Comparison of ENCODE assay signal across 8 cellular contexts in the genomic region with DNA sequence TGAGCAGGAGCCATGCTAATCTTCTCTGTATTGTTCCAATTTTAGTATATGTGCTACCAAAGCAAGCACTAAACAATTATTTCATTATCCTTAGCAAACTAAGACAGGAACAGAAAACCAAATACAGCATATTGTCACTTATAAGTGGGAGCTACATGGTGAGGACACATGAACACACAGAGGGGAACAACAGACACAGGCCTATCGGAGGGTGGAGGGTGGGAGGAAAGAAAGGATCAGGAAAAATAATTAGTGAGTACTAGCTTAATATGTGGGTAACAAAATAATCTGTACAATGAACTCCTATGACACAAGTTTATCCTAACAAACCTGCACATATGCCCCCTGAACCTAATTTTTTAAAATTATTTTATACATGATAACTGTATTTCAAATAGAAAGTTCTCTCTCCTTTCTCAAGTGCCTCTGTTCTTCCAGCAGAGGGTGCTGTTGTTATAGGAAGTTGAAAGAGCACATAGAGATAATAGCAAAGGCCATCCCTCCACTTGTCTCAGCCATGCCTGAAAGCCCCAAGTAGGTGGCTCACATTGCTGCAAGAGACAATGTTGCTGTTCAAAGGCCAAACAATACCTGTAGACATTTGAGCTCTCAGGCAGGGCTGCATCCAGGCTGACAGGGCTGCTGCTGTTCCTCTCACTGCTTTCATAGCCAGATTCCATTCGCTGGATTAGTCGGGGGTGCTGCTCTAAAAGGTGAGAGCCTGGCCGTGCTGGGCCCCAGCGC. TPM values are rescaled to one million over a fixed set of nuclear protein-coding genes. Genes with fewer than 3 reads are reported as not detected.
DNase-seq lines count a peak whose midpoint lies in the region; ATAC-seq and TF ChIP-seq lines count a peak whose summit lies in the region.

No MANE protein-coding gene starts in this region.

- CTCF ChIA-PET in WTC11 (lab: Charles Lee), result interaction anchor here (0.6 to 5.0 kb wide), 30 partner anchors 9 to 251 kb away, joined by 3 to 77 read pairs (median 3); partner anchors contain the start of genes MYOZ1, PPP3CB and USP54

- no peak overlapping the region for H3K4me3 ChIP-seq in choroid plexus epithelial cell (ENCODE audit: low read depth, low read length)

- H3K4me3 Mint-ChIP-seq in WTC11, result no peak overlapping the region

- peak; percentile 73 for TF ChIP-seq CTCF in WTC11 (IDR thresholded peaks at IDR 0.05)
- TF ChIP-seq CTCF in choroid plexus epithelial cell (conservative IDR thresholded peaks at IDR 0.05; ENCODE audit: low read depth, low read length), result peak; percentile 80

- DNase-seq in COR-L47 (lab: John Stamatoyannopoulos, UW) (peak; percentile 45), NCI-H345 treated with DMSO at 0.1 percent for 48 hours (lab: John Stamatoyannopoulos, UW; ENCODE audit: unreplicated experiment) (peak; percentile 52), WTC11 (ENCODE audit: low spot score) (peak; percentile 39), choroid plexus epithelial cell (ENCODE audit: low read depth) (peak; percentile 90), left colon (peak; percentile 37 to 42)
- DNase-seq in stimulated activated CD4-positive, alpha-beta T cell treated with anti-CD3 and anti-CD28 coated beads, TNF-alpha, amount 100 ng/mL, for 4 hours (ENCODE audit: low read depth in 3 of 3), result peak in 2 of 3 experiments; percentile 2 to 29

- POLR2A ChIA-PET in WTC11 (lab: Charles Lee), result no interaction called here

- intact Hi-C loops in left colon (cut with DNase I, micrococcal nuclease), result loop anchor here in 1 of 2 donors (5.0 kb wide), 1 partner anchor 118 kb away; no protein-coding TSS in a partner anchor

- H3K27ac Mint-ChIP-seq in WTC11, result no peak overlapping the region; the same call in 1 of the 2 replicates

- peak; percentile 54 for ATAC-seq in HG02759 (IDR thresholded peaks at IDR 0.05; ENCODE audit: unreplicated experiment)
- ATAC-seq in WTC11, result peak; percentile 98
- peak; percentile 82 for ATAC-seq in left colon
- ATAC-seq in GM19023 (IDR thresholded peaks at IDR 0.05; ENCODE audit: unreplicated experiment), result no peak

- no peaks in the 10 kb centered on the region for H3K4me1 Mint-ChIP-seq in WTC11

- no peaks in the 10 kb centered on the region for H3K27me3 Mint-ChIP-seq in WTC11 (ENCODE audit: low read depth)

- no peaks in the 10 kb centered on the region for H3K9me3 Mint-ChIP-seq in WTC11

- peaks cover 13% of the 10 kb centered on the region for H3K36me3 Mint-ChIP-seq in WTC11

TF ChIP-seq in WTC11, 78 proteins besides CTCF, POLR2A, EP300 and RAD21 (continues in another document):
- TF ChIP-seq CBFB (CRISPR knock-in tag; IDR thresholded peaks at IDR 0.05; ENCODE audit: low read depth) (no peak), SMAD3 (CRISPR knock-in tag; IDR thresholded peaks at IDR 0.05; ENCODE audit: borderline replicate concordance) (no peak), MXD4 (CRISPR knock-in tag; IDR thresholded peaks at IDR 0.05; ENCODE audit: borderline replicate concordance) (no peak), JUN (CRISPR knock-in tag; IDR thresholded peaks at IDR 0.05) (no peak), PRRX2 (CRISPR knock-in tag; IDR thresholded peaks at IDR 0.05) (no peak), ZNF138 (CRISPR knock-in tag; conservative IDR thresholded peaks at IDR 0.05) (no peak), SOX15 (CRISPR knock-in tag; IDR thresholded peaks at IDR 0.05) (no peak), NFATC4 (CRISPR knock-in tag; IDR thresholded peaks at IDR 0.05) (no peak), NR1H2 (CRISPR knock-in tag; IDR thresholded peaks at IDR 0.05) (no peak), AFF4 (CRISPR knock-in tag; IDR thresholded peaks at IDR 0.05; ENCODE audit: borderline replicate concordance) (no peak), ELF4 (CRISPR knock-in tag; IDR thresholded peaks at IDR 0.05; ENCODE audit: low read depth) (no peak), ZNF671 (CRISPR knock-in tag; IDR thresholded peaks at IDR 0.05) (no peak)
- TF ChIP-seq, protein P1, sequence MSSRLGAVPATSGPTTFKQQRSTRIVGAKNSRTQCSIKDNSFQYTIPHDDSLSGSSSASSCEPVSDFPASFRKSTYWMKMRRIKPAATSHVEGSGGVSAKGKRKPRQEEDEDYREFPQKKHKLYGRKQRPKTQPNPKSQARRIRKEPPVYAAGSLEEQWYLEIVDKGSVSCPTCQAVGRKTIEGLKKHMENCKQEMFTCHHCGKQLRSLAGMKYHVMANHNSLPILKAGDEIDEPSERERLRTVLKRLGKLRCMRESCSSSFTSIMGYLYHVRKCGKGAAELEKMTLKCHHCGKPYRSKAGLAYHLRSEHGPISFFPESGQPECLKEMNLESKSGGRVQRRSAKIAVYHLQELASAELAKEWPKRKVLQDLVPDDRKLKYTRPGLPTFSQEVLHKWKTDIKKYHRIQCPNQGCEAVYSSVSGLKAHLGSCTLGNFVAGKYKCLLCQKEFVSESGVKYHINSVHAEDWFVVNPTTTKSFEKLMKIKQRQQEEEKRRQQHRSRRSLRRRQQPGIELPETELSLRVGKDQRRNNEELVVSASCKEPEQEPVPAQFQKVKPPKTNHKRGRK (CRISPR knock-in tag; IDR thresholded peaks at IDR 0.05; ENCODE audit: borderline replicate concordance), result no peak
- TF ChIP-seq, protein P2, sequence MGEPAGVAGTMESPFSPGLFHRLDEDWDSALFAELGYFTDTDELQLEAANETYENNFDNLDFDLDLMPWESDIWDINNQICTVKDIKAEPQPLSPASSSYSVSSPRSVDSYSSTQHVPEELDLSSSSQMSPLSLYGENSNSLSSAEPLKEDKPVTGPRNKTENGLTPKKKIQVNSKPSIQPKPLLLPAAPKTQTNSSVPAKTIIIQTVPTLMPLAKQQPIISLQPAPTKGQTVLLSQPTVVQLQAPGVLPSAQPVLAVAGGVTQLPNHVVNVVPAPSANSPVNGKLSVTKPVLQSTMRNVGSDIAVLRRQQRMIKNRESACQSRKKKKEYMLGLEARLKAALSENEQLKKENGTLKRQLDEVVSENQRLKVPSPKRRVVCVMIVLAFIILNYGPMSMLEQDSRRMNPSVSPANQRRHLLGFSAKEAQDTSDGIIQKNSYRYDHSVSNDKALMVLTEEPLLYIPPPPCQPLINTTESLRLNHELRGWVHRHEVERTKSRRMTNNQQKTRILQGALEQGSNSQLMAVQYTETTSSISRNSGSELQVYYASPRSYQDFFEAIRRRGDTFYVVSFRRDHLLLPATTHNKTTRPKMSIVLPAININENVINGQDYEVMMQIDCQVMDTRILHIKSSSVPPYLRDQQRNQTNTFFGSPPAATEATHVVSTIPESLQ (CRISPR knock-in tag; IDR thresholded peaks at IDR 0.05), result no peak
- TF ChIP-seq, protein P3, sequence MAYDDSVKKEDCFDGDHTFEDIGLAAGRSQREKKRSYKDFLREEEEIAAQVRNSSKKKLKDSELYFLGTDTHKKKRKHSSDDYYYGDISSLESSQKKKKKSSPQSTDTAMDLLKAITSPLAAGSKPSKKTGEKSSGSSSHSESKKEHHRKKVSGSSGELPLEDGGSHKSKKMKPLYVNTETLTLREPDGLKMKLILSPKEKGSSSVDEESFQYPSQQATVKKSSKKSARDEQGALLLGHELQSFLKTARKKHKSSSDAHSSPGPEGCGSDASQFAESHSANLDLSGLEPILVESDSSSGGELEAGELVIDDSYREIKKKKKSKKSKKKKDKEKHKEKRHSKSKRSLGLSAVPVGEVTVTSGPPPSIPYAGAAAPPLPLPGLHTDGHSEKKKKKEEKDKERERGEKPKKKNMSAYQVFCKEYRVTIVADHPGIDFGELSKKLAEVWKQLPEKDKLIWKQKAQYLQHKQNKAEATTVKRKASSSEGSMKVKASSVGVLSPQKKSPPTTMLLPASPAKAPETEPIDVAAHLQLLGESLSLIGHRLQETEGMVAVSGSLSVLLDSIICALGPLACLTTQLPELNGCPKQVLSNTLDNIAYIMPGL (CRISPR knock-in tag; IDR thresholded peaks at IDR 0.05), result no peak
- TF ChIP-seq, protein P4, sequence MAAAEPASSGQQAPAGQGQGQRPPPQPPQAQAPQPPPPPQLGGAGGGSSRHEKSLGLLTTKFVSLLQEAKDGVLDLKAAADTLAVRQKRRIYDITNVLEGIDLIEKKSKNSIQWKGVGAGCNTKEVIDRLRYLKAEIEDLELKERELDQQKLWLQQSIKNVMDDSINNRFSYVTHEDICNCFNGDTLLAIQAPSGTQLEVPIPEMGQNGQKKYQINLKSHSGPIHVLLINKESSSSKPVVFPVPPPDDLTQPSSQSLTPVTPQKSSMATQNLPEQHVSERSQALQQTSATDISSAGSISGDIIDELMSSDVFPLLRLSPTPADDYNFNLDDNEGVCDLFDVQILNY (CRISPR knock-in tag; IDR thresholded peaks at IDR 0.05), result no peak

RNA-seq across cellular contexts. Expression of gene PPP3CB, which starts 33.4 kb away (rescaled TPM):
- 30.0 to 34.4 TPM (median 32.9 TPM) in 3 replicates for total RNA-seq in WTC11 (2021)
- total RNA-seq in left colon, result 10 to 100 TPM; 28.8 to 29.3 TPM

Comparison
In these comparisons a context has a peak if more than half of its experiments do, and no peak if none do; other contexts are left out.
1. DNase-seq: peak in every context shown above with its lines; median percentile 90 in choroid plexus epithelial cell; 52 in NCI-H345 treated with DMSO at 0.1 percent for 48 hours; 45 in COR-L47; 40 in left colon; 39 in WTC11; 16 in stimulated activated CD4-positive, alpha-beta T cell treated with anti-CD3 and anti-CD28 coated beads, TNF-alpha, amount 100 ng/mL, for 4 hours.